In genomic region chr10:43138757-43139241, GRCh38 we compare ENCODE assay signal across 8 cellular contexts. TPM values are rescaled to one million over a fixed set of nuclear protein-coding genes. Genes with fewer than 3 reads are reported as not detected.
A peak's percentile ranks its signal among the peaks of the same experiment; 100 is the strongest.
DNase-seq lines count a peak whose midpoint lies in the region; ATAC-seq and TF ChIP-seq lines count a peak whose summit lies in the region.

No MANE protein-coding gene starts in this region.

- H3K4me1 ChIP-seq in A673 (ENCODE audit: insufficient read depth, low read length, poor library complexity, severe bottlenecking) (peaks cover 18% of the 10 kb centered on the region), Peyer's patch (peaks cover 0 to 20% (median 2%) of the 10 kb centered on the region in 4 donors), aorta (ENCODE audit: control insufficient read depth in 1 of 2, insufficient read depth in 2 of 2, low read length in 2 of 2) (no peaks in the 10 kb centered on the region)

- ATAC-seq in GM18867 (IDR thresholded peaks at IDR 0.05; ENCODE audit: unreplicated experiment), result peak; percentile 44
- ATAC-seq in HG03135 (IDR thresholded peaks at IDR 0.05; ENCODE audit: unreplicated experiment), result peak; percentile 44
- peak; percentile 33 for ATAC-seq in aorta (ENCODE audit: low FRiP score)

- peak overlapping the region; percentile 77 for H3K4me3 ChIP-seq in A673 (ENCODE audit: low read depth, low read length, poor library complexity, severe bottlenecking)
- H3K4me3 ChIP-seq in Peyer's patch, result peak overlapping the region; percentile 71 to 90 (median 85)
- H3K4me3 ChIP-seq in aorta (ENCODE audit: low read length in 2 of 2), result peak overlapping the region; percentile 89 to 96

- H3K27ac ChIP-seq in A673 (ENCODE audit: low read depth, low read length, poor library complexity, severe bottlenecking) (peak overlapping the region; percentile 81), Peyer's patch (peak overlapping the region; percentile 91 to 97 (median 94)), aorta (ENCODE audit: low read depth in 1 of 2, low read length in 2 of 2) (peak overlapping the region; percentile 82 to 89)

- no TSS peak for BruUV-seq in A673 (replicated peaks; lab: Mats Ljungman, UMichigan)

- POLR2A ChIA-PET in A673 (lab: Charles Lee; ENCODE audit: low non-redundant PET), result no interaction called here

- TF ChIP-seq CTCF in A673 (conservative IDR thresholded peaks at IDR 0.05; ENCODE audit: low read depth, low read length) (no peak), Peyer's patch (IDR thresholded peaks at IDR 0.05) (no peak)

- 0 to 1% methylated on average over 22 of the region's 22 CpGs for WGBS in aorta, 2 donors

- H3K9me3 ChIP-seq in A673 (ENCODE audit: low read depth, low read length, poor library complexity, severe bottlenecking), result no peaks in the 10 kb centered on the region
- no peaks in the 10 kb centered on the region for H3K9me3 ChIP-seq in Peyer's patch
- no peaks in the 10 kb centered on the region for H3K9me3 ChIP-seq in aorta (ENCODE audit: control insufficient read depth, low read length)

- TF ChIP-seq POLR2A in Peyer's patch (IDR thresholded peaks at IDR 0.05), result no peak

- H3K36me3 ChIP-seq in A673 (ENCODE audit: insufficient read depth, low read length, poor library complexity, severe bottlenecking), result no peaks in the 10 kb centered on the region
- no peaks in the 10 kb centered on the region for H3K36me3 ChIP-seq in Peyer's patch
- no peaks in the 10 kb centered on the region for H3K36me3 ChIP-seq in aorta (ENCODE audit: control insufficient read depth in 1 of 2, insufficient read depth in 2 of 2, low read length in 1 of 2)

- peak; percentile 54 for DNase-seq in A673 (ENCODE audit: low spot score)
- DNase-seq in Peyer's patch, result peak in 2 of 3 donors; percentile 61 to 72
- DNase-seq in activated gamma-delta T cell treated with anti-CD3 and anti-CD28 coated beads, Interleukin-2, amount 50 U/mL, for 16 hours (ENCODE audit: low read depth), result peak; percentile 43
- DNase-seq in glomerular visceral epithelial cell (ENCODE audit: extremely low spot score), result peak; percentile 27
- peak; percentile 50 for DNase-seq in pons (ENCODE audit: low spot score)
- peak in 1 of 2 donors; percentile 56 for DNase-seq in aorta

- CTCF ChIA-PET in A673 (lab: Charles Lee), result no interaction called here

- H3K27me3 ChIP-seq in A673 (replicated peaks; ENCODE audit: insufficient read depth, low read depth, low read length, poor library complexity) (no peaks in the 10 kb centered on the region), Peyer's patch (no peaks in the 10 kb centered on the region), aorta (ENCODE audit: control insufficient read depth in 1 of 2, insufficient read depth in 2 of 2, low read length in 1 of 2) (no peaks in the 10 kb centered on the region)

- intact Hi-C loops in A673 (cut with micrococcal nuclease; ENCODE audit: unreplicated experiment), result no loop called here
- intact Hi-C loops in aorta (cut with DNase I), result loop anchor here in 1 of 2 donors (10.0 kb wide), 1 partner anchor 354 kb away; the partner anchor contains the start of gene BMS1

RNA-seq across cellular contexts. Expression of gene CSGALNACT2, which starts 0.6 kb away (rescaled TPM):
- 16.2 and 18.6 TPM in 2 replicates for total RNA-seq in A673 (2021)
- total RNA-seq in Peyer's patch, result 10 to 100 TPM in 1 of 4 donors, 1 to 10 TPM in 3; 5.8 to 24.8 (median 7.9) TPM
- 10 to 100 TPM; 32.7 to 35.8 TPM for total RNA-seq in aorta
- polyA plus RNA-seq in aorta, result 10 to 100 TPM; 18.2 to 20.1 TPM
